In the genomic region with DNA sequence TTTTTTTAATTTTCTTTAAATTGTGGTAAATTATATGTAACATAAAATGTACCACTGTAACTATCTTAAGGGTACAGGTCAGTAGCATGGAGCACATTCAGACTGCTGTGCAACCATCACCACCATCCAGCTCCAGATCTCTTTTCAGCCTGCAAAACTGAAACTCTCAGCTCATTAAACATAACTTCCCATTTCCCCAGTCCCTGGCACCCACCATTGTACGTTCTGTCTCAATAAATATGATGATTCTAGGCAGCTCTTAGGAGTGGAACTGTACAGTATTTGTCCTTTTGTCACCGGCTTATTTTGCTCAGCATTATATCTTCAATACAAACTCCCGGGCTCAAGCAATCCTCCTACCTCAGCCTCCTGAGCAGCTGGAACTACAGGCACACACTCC, we compare ENCODE assay signal across 9 cellular contexts. TPM values are rescaled to one million over a fixed set of nuclear protein-coding genes. Genes with fewer than 3 reads are reported as not detected.
DNase-seq lines count a peak whose midpoint lies in the region; FAIRE-seq and TF ChIP-seq lines count a peak whose summit lies in the region.
"Had no signal": no experiment of that assay in that cellular context is flagged by ENCODE, and none has a peak within 500 bp of the region (broad histone marks: within the 10 kb centered on the region; RNA-seq: fewer than 3 reads in every experiment).

No MANE protein-coding gene starts in this region.

- no peak for TF ChIP-seq POLR2A in breast epithelium (IDR thresholded peaks at IDR 0.05)

- in situ Hi-C loops in KBM-7 (cut with MboI; ENCODE audit: low pct_unique_long_range_greater_than_20kb, low sequenced_read_pairs), result no loop called here

- peaks cover 45% of the 10 kb centered on the region for H3K4me1 Mint-ChIP-seq in activated T-helper 2 cell treated with anti-CD3 and anti-CD28 coated beads, Interferon-gamma antibody, Interleukin-2, Interleukin-4, amounts not matched to agents 10 μg/mL and 5 μg/mL and 100 μg/mL, durations not matched to agents 14 hours and 24 hours and 36 hours (ENCODE audit: low read depth)

- no peak for TF ChIP-seq CTCF in DOHH2 (IDR thresholded peaks at IDR 0.05; ENCODE audit: low read depth, low read length, poor library complexity, severe bottlenecking)
- TF ChIP-seq CTCF in neutrophil (IDR thresholded peaks at IDR 0.05), result no peak
- TF ChIP-seq CTCF in breast epithelium (IDR thresholded peaks at IDR 0.05), result no peak

- H3K27ac Mint-ChIP-seq in activated T-helper 2 cell treated with anti-CD3 and anti-CD28 coated beads, Interferon-gamma antibody, Interleukin-2, Interleukin-4, amounts not matched to agents 10 μg/mL and 5 μg/mL and 100 μg/mL, durations not matched to agents 14 hours and 24 hours and 36 hours, result peak overlapping the region; percentile 99

- no peaks in the 10 kb centered on the region for H4K20me1 ChIP-seq in DOHH2 (ENCODE audit: control insufficient read depth, insufficient read depth, low read depth, low read length)

- DNase-seq in KBM-7 (peak; percentile 77), frontal cortex (ENCODE audit: low spot score in 2 of 2) (no peak), NCI-H128 (lab: John Stamatoyannopoulos, UW; ENCODE audit: unreplicated experiment) (no peak), breast epithelium (ENCODE audit: low spot score in 2 of 2) (no peak)
- no peak for DNase-seq in activated T-helper 2 cell treated with anti-CD3 and anti-CD28 coated beads, Interferon-gamma antibody, Interleukin-2, Interleukin-4, amounts not matched to agents 10 μg/mL and 5 μg/mL and 100 μg/mL, durations not matched to agents 14 hours and 24 hours and 36 hours (ENCODE audit: low spot score)
- no peak for DNase-seq in effector CD4-positive, alpha-beta T cell
- DNase-seq: DMS79 had no signal

- H3K27me3 Mint-ChIP-seq in activated T-helper 2 cell treated with anti-CD3 and anti-CD28 coated beads, Interferon-gamma antibody, Interleukin-2, Interleukin-4, amounts not matched to agents 10 μg/mL and 5 μg/mL and 100 μg/mL, durations not matched to agents 14 hours and 24 hours and 36 hours (ENCODE audit: low read depth), result no peaks in the 10 kb centered on the region

- peaks cover 38% of the 10 kb centered on the region for H3F3A ChIP-seq in DOHH2 (ENCODE audit: control insufficient read depth, insufficient read depth)

- peaks cover 49% of the 10 kb centered on the region for H3K79me2 ChIP-seq in DOHH2 (ENCODE audit: control insufficient read depth, low read length)

- H3K36me3 ChIP-seq in DOHH2 (ENCODE audit: control insufficient read depth, low read length), result peaks cover 36% of the 10 kb centered on the region
- no peaks in the 10 kb centered on the region for H3K36me3 ChIP-seq in neutrophil
- no peaks in the 10 kb centered on the region for H3K36me3 ChIP-seq in breast epithelium

- peak overlapping the region; percentile 100 for H3K27ac ChIP-seq in DOHH2 (ENCODE audit: low read depth, low read length)
- H3K27ac ChIP-seq in neutrophil, result peak overlapping the region; percentile 79
- H3K27ac ChIP-seq in breast epithelium, result no peak overlapping the region

- FAIRE-seq in frontal cortex (lab: Jason Lieb, UNC), result no peak

- H3K27me3 ChIP-seq in DOHH2 (ENCODE audit: control insufficient read depth, low read length) (no peaks in the 10 kb centered on the region), neutrophil (no peaks in the 10 kb centered on the region), breast epithelium (no peaks in the 10 kb centered on the region)

- no peaks in the 10 kb centered on the region for H3K9me3 ChIP-seq in DOHH2 (ENCODE audit: control insufficient read depth, insufficient read depth, low read length)
- no peaks in the 10 kb centered on the region for H3K9me3 ChIP-seq in neutrophil
- H3K9me3 ChIP-seq in breast epithelium, result no peaks in the 10 kb centered on the region

- H3K4me3 Mint-ChIP-seq in activated T-helper 2 cell treated with anti-CD3 and anti-CD28 coated beads, Interferon-gamma antibody, Interleukin-2, Interleukin-4, amounts not matched to agents 10 μg/mL and 5 μg/mL and 100 μg/mL, durations not matched to agents 14 hours and 24 hours and 36 hours (ENCODE audit: low read depth), result peak overlapping the region; percentile 79

- intact Hi-C loops in activated T-helper 2 cell treated with anti-CD3 and anti-CD28 coated beads, Interferon-gamma antibody, Interleukin-2, Interleukin-4, amounts not matched to agents 10 μg/mL and 5 μg/mL and 100 μg/mL, durations not matched to agents 14 hours and 24 hours and 36 hours (cut with micrococcal nuclease), result no loop called here
- intact Hi-C loops in breast epithelium (cut with DNase I; ENCODE audit: low total_unique reads), result no loop called here

- H3K9me2 ChIP-seq in DOHH2 (replicated peaks; ENCODE audit: control insufficient read depth, low read length), result no peaks in the 10 kb centered on the region

- peaks cover 25% of the 10 kb centered on the region for H3K36me3 Mint-ChIP-seq in activated T-helper 2 cell treated with anti-CD3 and anti-CD28 coated beads, Interferon-gamma antibody, Interleukin-2, Interleukin-4, amounts not matched to agents 10 μg/mL and 5 μg/mL and 100 μg/mL, durations not matched to agents 14 hours and 24 hours and 36 hours (ENCODE audit: low read depth)

- H3K4me3 ChIP-seq in DOHH2 (ENCODE audit: low read length), result peak overlapping the region; percentile 89
- no peak overlapping the region for H3K4me3 ChIP-seq in neutrophil (ENCODE audit: low read depth in 1 of 2, low read length in 1 of 2)
- no peak overlapping the region for H3K4me3 ChIP-seq in breast epithelium

- no peaks in the 10 kb centered on the region for H3K9me3 Mint-ChIP-seq in activated T-helper 2 cell treated with anti-CD3 and anti-CD28 coated beads, Interferon-gamma antibody, Interleukin-2, Interleukin-4, amounts not matched to agents 10 μg/mL and 5 μg/mL and 100 μg/mL, durations not matched to agents 14 hours and 24 hours and 36 hours

- peak overlapping the region; percentile 99 for H3K4me2 ChIP-seq in DOHH2 (ENCODE audit: low read length)

- H3K4me1 ChIP-seq in DOHH2 (ENCODE audit: control insufficient read depth, low read length), result peaks cover 92% of the 10 kb centered on the region
- H3K4me1 ChIP-seq in neutrophil (ENCODE audit: control insufficient read depth in 1 of 2, insufficient read depth in 1 of 2, low read depth in 1 of 2, low read length in 1 of 2), result peaks cover 29 to 30% of the 10 kb centered on the region in 2 experiments
- H3K4me1 ChIP-seq in breast epithelium, result peaks cover 0 to 5% of the 10 kb centered on the region in 2 donors

RNA-seq across cellular contexts. Expression of gene ZC3H12D, which starts 1.5 kb away (rescaled TPM):
- total RNA-seq in activated T-helper 2 cell treated with anti-CD3 and anti-CD28 coated beads, Interferon-gamma antibody, Interleukin-2, Interleukin-4, amounts not matched to agents 10 μg/mL and 5 μg/mL and 100 μg/mL, durations not matched to agents 14 hours and 24 hours and 36 hours, result 15.0 and 15.6 TPM in 2 replicates
- total RNA-seq in frontal cortex, result 0.41 TPM
- 1 to 10 TPM; 2.3 to 6.4 (median 3.8) TPM for total RNA-seq in breast epithelium

Comparison
In these comparisons a context has a peak if more than half of its experiments do, and no peak if none do; other contexts are left out.
1. H3K27ac ChIP-seq: peak in DOHH2 (single experiment) and neutrophil (single experiment); none in breast epithelium (0 of 2).